In the genomic region with DNA sequence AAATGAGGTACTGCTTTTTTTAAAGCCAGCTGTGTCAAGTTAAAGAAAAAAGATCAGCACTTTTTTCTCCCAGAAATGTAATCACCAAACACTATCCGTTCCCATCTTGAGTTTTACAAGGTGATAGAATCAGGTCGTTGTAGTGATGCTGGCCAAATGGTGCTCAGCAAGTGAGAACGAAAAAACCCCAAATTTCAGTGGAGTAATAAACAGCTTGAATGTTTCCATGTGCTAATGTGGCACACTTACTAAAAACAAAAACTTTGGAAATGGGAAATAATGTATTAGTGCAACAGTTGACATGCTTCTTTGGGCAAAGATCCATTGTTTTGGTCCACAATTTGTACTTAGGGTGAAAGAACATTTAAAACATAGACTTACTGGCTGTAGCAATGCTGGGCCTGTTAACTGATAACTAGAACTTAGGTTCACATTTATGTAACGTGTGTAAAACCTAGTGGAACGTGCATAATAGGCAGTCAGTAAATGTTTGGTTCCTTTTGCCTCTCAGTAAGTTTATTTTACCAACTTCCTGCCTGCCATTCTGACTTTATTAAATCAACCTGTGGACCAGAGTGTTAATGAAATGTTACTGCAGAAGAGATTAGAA, we compare ENCODE assay signal across 2 cellular contexts.
TF ChIP-seq lines count a peak whose summit lies in the region.

No MANE protein-coding gene starts in this region.

TF ChIP-seq in liver, 16 proteins besides CTCF, POLR2A, EP300 and RAD21 (continued from another document):
- TF ChIP-seq ZBTB33 (IDR thresholded peaks at IDR 0.05) (peak; percentile 43), RXRA (IDR thresholded peaks at IDR 0.05) (peak; percentile 18 to 65), HNF4A (conservative IDR thresholded peaks at IDR 0.05) (peak; percentile 82 to 89), HNF4G (IDR thresholded peaks at IDR 0.05) (peak; percentile 17)
- TF ChIP-seq, protein P1, sequence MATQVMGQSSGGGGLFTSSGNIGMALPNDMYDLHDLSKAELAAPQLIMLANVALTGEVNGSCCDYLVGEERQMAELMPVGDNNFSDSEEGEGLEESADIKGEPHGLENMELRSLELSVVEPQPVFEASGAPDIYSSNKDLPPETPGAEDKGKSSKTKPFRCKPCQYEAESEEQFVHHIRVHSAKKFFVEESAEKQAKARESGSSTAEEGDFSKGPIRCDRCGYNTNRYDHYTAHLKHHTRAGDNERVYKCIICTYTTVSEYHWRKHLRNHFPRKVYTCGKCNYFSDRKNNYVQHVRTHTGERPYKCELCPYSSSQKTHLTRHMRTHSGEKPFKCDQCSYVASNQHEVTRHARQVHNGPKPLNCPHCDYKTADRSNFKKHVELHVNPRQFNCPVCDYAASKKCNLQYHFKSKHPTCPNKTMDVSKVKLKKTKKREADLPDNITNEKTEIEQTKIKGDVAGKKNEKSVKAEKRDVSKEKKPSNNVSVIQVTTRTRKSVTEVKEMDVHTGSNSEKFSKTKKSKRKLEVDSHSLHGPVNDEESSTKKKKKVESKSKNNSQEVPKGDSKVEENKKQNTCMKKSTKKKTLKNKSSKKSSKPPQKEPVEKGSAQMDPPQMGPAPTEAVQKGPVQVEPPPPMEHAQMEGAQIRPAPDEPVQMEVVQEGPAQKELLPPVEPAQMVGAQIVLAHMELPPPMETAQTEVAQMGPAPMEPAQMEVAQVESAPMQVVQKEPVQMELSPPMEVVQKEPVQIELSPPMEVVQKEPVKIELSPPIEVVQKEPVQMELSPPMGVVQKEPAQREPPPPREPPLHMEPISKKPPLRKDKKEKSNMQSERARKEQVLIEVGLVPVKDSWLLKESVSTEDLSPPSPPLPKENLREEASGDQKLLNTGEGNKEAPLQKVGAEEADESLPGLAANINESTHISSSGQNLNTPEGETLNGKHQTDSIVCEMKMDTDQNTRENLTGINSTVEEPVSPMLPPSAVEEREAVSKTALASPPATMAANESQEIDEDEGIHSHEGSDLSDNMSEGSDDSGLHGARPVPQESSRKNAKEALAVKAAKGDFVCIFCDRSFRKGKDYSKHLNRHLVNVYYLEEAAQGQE (IDR thresholded peaks at IDR 0.05): no peak
- TF ChIP-seq, protein P2, sequence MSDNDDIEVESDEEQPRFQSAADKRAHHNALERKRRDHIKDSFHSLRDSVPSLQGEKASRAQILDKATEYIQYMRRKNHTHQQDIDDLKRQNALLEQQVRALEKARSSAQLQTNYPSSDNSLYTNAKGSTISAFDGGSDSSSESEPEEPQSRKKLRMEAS (IDR thresholded peaks at IDR 0.05): peak; percentile 54

TF ChIP-seq in HepG2, 621 proteins besides CTCF, POLR2A, EP300 and RAD21:
- TF ChIP-seq MED8 (CRISPR knock-in tag; IDR thresholded peaks at IDR 0.05; ENCODE audit: insufficient replicate concordance) (no peak), PTBP1 (IDR thresholded peaks at IDR 0.05; ENCODE audit: low read depth, low read length, poor library complexity, severe bottlenecking) (no peak), ZNF451 (CRISPR knock-in tag; IDR thresholded peaks at IDR 0.05) (no peak), ZBTB37 (CRISPR knock-in tag; IDR thresholded peaks at IDR 0.05) (no peak), IRF1 (CRISPR knock-in tag; IDR thresholded peaks at IDR 0.05; ENCODE audit: low read depth) (no peak), ZKSCAN8 (CRISPR knock-in tag; IDR thresholded peaks at IDR 0.05; ENCODE audit: borderline replicate concordance) (no peak), ZNF547 (CRISPR knock-in tag; IDR thresholded peaks at IDR 0.05) (no peak), TFDP1 (CRISPR knock-in tag; IDR thresholded peaks at IDR 0.05; ENCODE audit: borderline replicate concordance) (no peak), SOX6 (IDR thresholded peaks at IDR 0.05) (no peak), SOX6 (CRISPR knock-in tag; IDR thresholded peaks at IDR 0.05) (no peak), U2AF2 (IDR thresholded peaks at IDR 0.05; ENCODE audit: low read depth, low read length) (no peak), ZNF83 (CRISPR knock-in tag; IDR thresholded peaks at IDR 0.05; ENCODE audit: borderline replicate concordance) (no peak), NONO (IDR thresholded peaks at IDR 0.05) (no peak), NONO (CRISPR knock-in tag; conservative IDR thresholded peaks at IDR 0.05) (no peak), ZNF224 (CRISPR knock-in tag; IDR thresholded peaks at IDR 0.05) (no peak), ZNF564 (CRISPR knock-in tag; IDR thresholded peaks at IDR 0.05) (no peak), ZNF331 (CRISPR knock-in tag; IDR thresholded peaks at IDR 0.05) (no peak), CREBL2 (CRISPR knock-in tag; IDR thresholded peaks at IDR 0.05; ENCODE audit: borderline replicate concordance) (no peak), HMG20A (CRISPR knock-in tag; IDR thresholded peaks at IDR 0.05; ENCODE audit: borderline replicate concordance) (no peak)
- TF ChIP-seq, protein P3, sequence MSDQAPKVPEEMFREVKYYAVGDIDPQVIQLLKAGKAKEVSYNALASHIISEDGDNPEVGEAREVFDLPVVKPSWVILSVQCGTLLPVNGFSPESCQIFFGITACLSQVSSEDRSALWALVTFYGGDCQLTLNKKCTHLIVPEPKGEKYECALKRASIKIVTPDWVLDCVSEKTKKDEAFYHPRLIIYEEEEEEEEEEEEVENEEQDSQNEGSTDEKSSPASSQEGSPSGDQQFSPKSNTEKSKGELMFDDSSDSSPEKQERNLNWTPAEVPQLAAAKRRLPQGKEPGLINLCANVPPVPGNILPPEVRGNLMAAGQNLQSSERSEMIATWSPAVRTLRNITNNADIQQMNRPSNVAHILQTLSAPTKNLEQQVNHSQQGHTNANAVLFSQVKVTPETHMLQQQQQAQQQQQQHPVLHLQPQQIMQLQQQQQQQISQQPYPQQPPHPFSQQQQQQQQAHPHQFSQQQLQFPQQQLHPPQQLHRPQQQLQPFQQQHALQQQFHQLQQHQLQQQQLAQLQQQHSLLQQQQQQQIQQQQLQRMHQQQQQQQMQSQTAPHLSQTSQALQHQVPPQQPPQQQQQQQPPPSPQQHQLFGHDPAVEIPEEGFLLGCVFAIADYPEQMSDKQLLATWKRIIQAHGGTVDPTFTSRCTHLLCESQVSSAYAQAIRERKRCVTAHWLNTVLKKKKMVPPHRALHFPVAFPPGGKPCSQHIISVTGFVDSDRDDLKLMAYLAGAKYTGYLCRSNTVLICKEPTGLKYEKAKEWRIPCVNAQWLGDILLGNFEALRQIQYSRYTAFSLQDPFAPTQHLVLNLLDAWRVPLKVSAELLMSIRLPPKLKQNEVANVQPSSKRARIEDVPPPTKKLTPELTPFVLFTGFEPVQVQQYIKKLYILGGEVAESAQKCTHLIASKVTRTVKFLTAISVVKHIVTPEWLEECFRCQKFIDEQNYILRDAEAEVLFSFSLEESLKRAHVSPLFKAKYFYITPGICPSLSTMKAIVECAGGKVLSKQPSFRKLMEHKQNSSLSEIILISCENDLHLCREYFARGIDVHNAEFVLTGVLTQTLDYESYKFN (CRISPR knock-in tag; conservative IDR thresholded peaks at IDR 0.05): no peak
